Comparison of ENCODE assay signal across 8 cellular contexts in the genomic region with DNA sequence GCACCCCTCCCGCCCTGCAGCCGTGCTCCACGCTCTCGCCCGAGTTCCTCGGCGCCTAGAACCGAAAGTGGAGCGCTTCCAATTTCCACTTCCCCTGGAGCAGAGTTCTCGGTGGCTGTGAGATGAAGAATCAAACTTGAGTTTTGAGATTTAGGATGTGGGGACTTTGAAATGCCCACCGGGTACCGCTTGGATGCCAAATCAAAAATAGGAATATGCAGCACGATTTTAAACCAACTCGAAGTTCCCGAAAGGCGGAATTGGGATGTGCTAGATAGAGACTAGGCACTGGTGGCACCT. TPM values are rescaled to one million over a fixed set of nuclear protein-coding genes. Genes with fewer than 3 reads are reported as not detected.
DNase-seq lines count a peak whose midpoint lies in the region; ATAC-seq, FAIRE-seq and TF ChIP-seq lines count a peak whose summit lies in the region.

No MANE protein-coding gene starts in this region.

- H3K79me2 ChIP-seq in astrocyte (ENCODE audit: insufficient read depth, low read length): peaks cover 32% of the 10 kb centered on the region

- H3K4me1 Mint-ChIP-seq in astrocyte (ENCODE audit: low read depth, unreplicated experiment): peaks cover 7% of the 10 kb centered on the region

- peak overlapping the region; percentile 91 for H3K27ac Mint-ChIP-seq in astrocyte (ENCODE audit: unreplicated experiment)

- H3K9ac ChIP-seq in astrocyte (ENCODE audit: low read length): peak overlapping the region; percentile 86

- peak overlapping the region; percentile 89 for H3K4me2 ChIP-seq in astrocyte (ENCODE audit: low read length)

- H3K4me3 ChIP-seq in astrocyte (ENCODE audit: insufficient read depth, low read depth, low read length) (peak overlapping the region; percentile 81), left lung (peak overlapping the region; percentile 82 to 85), thoracic aorta (peak overlapping the region; percentile 84)

- H3K27me3 Mint-ChIP-seq in astrocyte (ENCODE audit: low read depth, unreplicated experiment): no peaks in the 10 kb centered on the region

- H3K9me3 Mint-ChIP-seq in astrocyte (ENCODE audit: unreplicated experiment): peaks cover 2% of the 10 kb centered on the region

- peak overlapping the region; percentile 94 for H3K4me3 Mint-ChIP-seq in astrocyte (ENCODE audit: unreplicated experiment)

- no peaks in the 10 kb centered on the region for H3K36me3 ChIP-seq in astrocyte (ENCODE audit: insufficient read depth, low read length)
- peaks cover 0 to 21% of the 10 kb centered on the region in 2 donors for H3K36me3 ChIP-seq in left lung
- H3K36me3 ChIP-seq in thoracic aorta: no peaks in the 10 kb centered on the region

- ATAC-seq in left lung: peak; percentile 68
- ATAC-seq in thoracic aorta (ENCODE audit: insufficient number of reproducible peaks, low FRiP score, low read depth): no peak
- no peak for ATAC-seq in GM21825 (IDR thresholded peaks at IDR 0.05; ENCODE audit: unreplicated experiment)

- TF ChIP-seq CTCF in astrocyte (IDR thresholded peaks at IDR 0.05; ENCODE audit: insufficient read depth, low read depth, low read length) (no peak), left lung (IDR thresholded peaks at IDR 0.05) (no peak), thoracic aorta (IDR thresholded peaks at IDR 0.05) (no peak)

- H3K4me1 ChIP-seq in astrocyte (ENCODE audit: insufficient read depth, low read length) (peaks cover 12% of the 10 kb centered on the region), left lung (peaks cover 7 to 32% of the 10 kb centered on the region in 2 donors), thoracic aorta (ENCODE audit: control insufficient read depth in 1 of 2, low read depth in 2 of 2) (peaks cover 6 to 17% of the 10 kb centered on the region in 2 donors)

- peak overlapping the region; percentile 87 for H3K27ac ChIP-seq in astrocyte (ENCODE audit: low read depth, low read length)
- peak overlapping the region; percentile 88 to 94 for H3K27ac ChIP-seq in left lung
- peak overlapping the region; percentile 79 to 87 for H3K27ac ChIP-seq in thoracic aorta

- intact Hi-C loops in left lung (cut with DNase I): no loop called here

- H3K27me3 ChIP-seq in astrocyte (ENCODE audit: insufficient read depth, low read length) (no peaks in the 10 kb centered on the region), left lung (no peaks in the 10 kb centered on the region), thoracic aorta (replicated peaks; ENCODE audit: insufficient read depth) (no peaks in the 10 kb centered on the region)

- no peak for FAIRE-seq in HTR-8/SVneo (lab: Jason Lieb, UNC)
- FAIRE-seq in astrocyte (lab: Jason Lieb, UNC): no peak

- no peaks in the 10 kb centered on the region for H3K36me3 Mint-ChIP-seq in astrocyte (ENCODE audit: low read depth, unreplicated experiment)

- DNase-seq in A172 (ENCODE audit: low spot score) (peak; percentile 27), HTR-8/SVneo (ENCODE audit: insufficient read length, low spot score) (peak; percentile 33), astrocyte (ENCODE audit: low read depth) (no peak), left lung (peak in 1 of 2 donors; percentile 73), thoracic aorta (ENCODE audit: low spot score) (no peak), NCI-H748 (lab: John Stamatoyannopoulos, UW; ENCODE audit: unreplicated experiment) (no peak)
- no peak for DNase-seq in central memory CD4-positive, alpha-beta T cell

- no peaks in the 10 kb centered on the region for H3K9me3 ChIP-seq in astrocyte (ENCODE audit: insufficient read depth, low read depth, low read length)
- no peaks in the 10 kb centered on the region for H3K9me3 ChIP-seq in left lung
- H3K9me3 ChIP-seq in thoracic aorta: no peaks in the 10 kb centered on the region

- no peaks in the 10 kb centered on the region for H4K20me1 ChIP-seq in astrocyte (ENCODE audit: insufficient read depth, low read length)

- H2AFZ ChIP-seq in astrocyte (ENCODE audit: low read depth, low read length): peak overlapping the region; percentile 82

RNA-seq across cellular contexts. Expression of a gene that starts 0.6 kb away (rescaled TPM):
- total RNA-seq in A172 (2014; rRNA removed; shearing (Covaris generic)): 14.2 and 18.1 TPM in 2 replicates
- total RNA-seq in astrocyte (5.2 and 6.0 TPM in 2 replicates), left lung (10 to 100 TPM in 1 of 2 donors, 1 to 10 TPM in 1; 9.4 to 19.2 TPM), thoracic aorta (10 to 100 TPM in 1 of 2 donors, 1 to 10 TPM in 1; 5.6 to 13.5 TPM)

RNA-seq across cellular contexts. Expression of a gene that starts 52.3 kb away (rescaled TPM):
- 1.7 and 5.3 TPM in 2 replicates for total RNA-seq in A172 (2014; rRNA removed; shearing (Covaris generic))
- total RNA-seq in astrocyte (23.0 and 26.7 TPM in 2 replicates), left lung (10 to 100 TPM; 11.6 to 18.5 TPM), thoracic aorta (10 to 100 TPM in 1 of 2 donors, 1 to 10 TPM in 1; 8.5 to 18.7 TPM)

Comparison
In these comparisons a context has a peak if more than half of its experiments do, and no peak if none do; other contexts are left out.
1. DNase-seq: peak in A172 (single experiment) and HTR-8/SVneo (single experiment); none in astrocyte (single experiment), thoracic aorta (single experiment), NCI-H748 (single experiment) and central memory CD4-positive, alpha-beta T cell (single experiment).
2. Peak in every context shown above with its lines, with median percentiles within 50 percentile points of each other: H3K27ac ChIP-seq and H3K4me3 ChIP-seq.